10 cellular contexts compared by ENCODE assay signal in genomic region chr2:222993920-222994650, GRCh38. TPM values are rescaled to one million over a fixed set of nuclear protein-coding genes. Genes with fewer than 3 reads are reported as not detected.
DNase-seq lines count a peak whose midpoint lies in the region; ATAC-seq lines count a peak whose summit lies in the region.
"Had no signal": no experiment of that assay in that cellular context is flagged by ENCODE, and none has a peak within 500 bp of the region (broad histone marks: within the 10 kb centered on the region; RNA-seq: fewer than 3 reads in every experiment).

No MANE protein-coding gene starts in this region.

- no peak overlapping the region for H3K27ac ChIP-seq in Karpas-422 (ENCODE audit: low read length)

- no peak overlapping the region for H3K4me2 ChIP-seq in Karpas-422 (ENCODE audit: low read depth, low read length, poor library complexity, severe bottlenecking)

- no peaks in the 10 kb centered on the region for H4K20me1 ChIP-seq in Karpas-422 (ENCODE audit: insufficient read depth, low read depth, low read length)

- no peaks in the 10 kb centered on the region for H3K9me3 ChIP-seq in MG63
- H3K9me3 ChIP-seq in Karpas-422 (ENCODE audit: low read length) = no peaks in the 10 kb centered on the region

- ATAC-seq in left lobe of liver = peak; percentile 49
- no peak for ATAC-seq in GM18520 (IDR thresholded peaks at IDR 0.05; ENCODE audit: unreplicated experiment)
- ATAC-seq: stimulated activated memory B cell treated with anti-CD40 and anti-IgM and Interleukin-4, amounts not matched to agents 10 μg/mL and 1 μg/mL and 100 μg/mL, for 72 hours had no signal

- H3K27me3 ChIP-seq in MG63 = no peaks in the 10 kb centered on the region
- no peaks in the 10 kb centered on the region for H3K27me3 ChIP-seq in Karpas-422 (ENCODE audit: low read length)

- H3K36me3 ChIP-seq in MG63 = no peaks in the 10 kb centered on the region
- no peaks in the 10 kb centered on the region for H3K36me3 ChIP-seq in Karpas-422 (ENCODE audit: insufficient read depth, low read length)

- no peak overlapping the region for H2AFZ ChIP-seq in Karpas-422 (ENCODE audit: low read length)

- no peaks in the 10 kb centered on the region for H3K9me2 ChIP-seq in Karpas-422 (replicated peaks; ENCODE audit: insufficient read depth, low read length)

- no peaks in the 10 kb centered on the region for H3K79me2 ChIP-seq in Karpas-422 (ENCODE audit: low read length)

- H3K4me3 ChIP-seq in MG63 = no peak overlapping the region
- H3K4me3 ChIP-seq in Karpas-422 (ENCODE audit: low read length) = no peak overlapping the region

- DNase-seq in MG63 (peak; percentile 81), cerebellar nuclear complex (lab: John Stamatoyannopoulos, UW) (peak; percentile 34 to 77), left lobe of liver (ENCODE audit: low spot score) (peak; percentile 46), superior temporal gyrus (ENCODE audit: extremely low spot score) (peak; percentile 98), Karpas-422 (no peak), epidermal melanocyte (ENCODE audit: insufficient read length, low spot score) (no peak)
- no peak for DNase-seq in stimulated activated CD4-positive, alpha-beta T cell treated with anti-CD3 and anti-CD28 coated beads, Interleukin-2, amount 100 ng/mL, for 24 hours
- DNase-seq: SW 1271 had no signal

- H3K9ac ChIP-seq in Karpas-422 (ENCODE audit: low read length) = no peak overlapping the region

- H3K4me1 ChIP-seq in Karpas-422 (ENCODE audit: low read length) = no peaks in the 10 kb centered on the region

RNA-seq across cellular contexts. Expression of gene KCNE4, which starts 57.9 kb away (rescaled TPM):
- total RNA-seq in MG63 (2014; rRNA removed; shearing (Covaris generic); ENCODE audit: low replicate concordance) = 0.30 and 0.69 TPM in 2 replicates
- total RNA-seq in left lobe of liver = 1.2 TPM
- not detected in 2 replicates for total RNA-seq in Karpas-422 (2014; rRNA removed; shearing (Covaris generic); ENCODE audit: low replicate concordance)

Comparison
In these comparisons a context has a peak if more than half of its experiments do, and no peak if none do; other contexts are left out.
1. DNase-seq: peak in MG63 (single experiment), cerebellar nuclear complex (2 of 2), left lobe of liver (single experiment) and superior temporal gyrus (single experiment); none in Karpas-422 (single experiment), stimulated activated CD4-positive, alpha-beta T cell treated with anti-CD3 and anti-CD28 coated beads, Interleukin-2, amount 100 ng/mL, for 24 hours (0 of 2) and epidermal melanocyte (single experiment).